Comparison of ENCODE assay signal across 9 cellular contexts in the genomic region with DNA sequence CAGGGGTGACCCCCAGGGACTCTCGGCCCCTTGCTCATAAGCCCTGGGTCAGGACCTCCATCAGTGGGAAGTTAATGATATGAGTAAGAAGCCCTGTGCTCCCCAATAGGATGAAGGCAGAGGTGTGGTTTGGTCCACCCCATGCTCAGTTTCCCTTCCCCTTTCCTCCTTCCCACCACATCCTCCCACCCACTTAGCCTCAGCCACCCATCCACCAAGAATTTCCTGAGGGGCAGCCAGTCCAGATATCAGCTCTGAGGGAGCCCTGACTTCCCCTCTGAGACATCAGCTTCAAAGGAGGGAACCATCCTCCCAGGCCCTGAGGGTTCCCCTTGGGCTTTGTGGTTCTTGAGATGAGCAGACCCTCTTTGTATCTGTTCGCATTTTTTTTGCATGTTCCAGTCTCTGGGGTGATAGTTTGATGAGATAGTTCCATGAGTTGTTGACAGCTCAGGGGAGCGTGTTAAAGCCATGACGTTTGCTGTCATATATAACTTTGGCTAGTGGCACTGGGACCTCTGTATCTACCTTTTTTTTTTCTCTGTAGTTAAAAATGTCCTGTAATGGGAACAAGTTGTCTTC.
DNase-seq lines count a peak whose midpoint lies in the region; ATAC-seq and TF ChIP-seq lines count a peak whose summit lies in the region.
"Had no signal": no experiment of that assay in that cellular context is flagged by ENCODE, and none has a peak within 500 bp of the region (broad histone marks: within the 10 kb centered on the region; RNA-seq: fewer than 3 reads in every experiment).

No MANE protein-coding gene starts in this region.

- peaks cover 41 to 57% (median 44%) of the 10 kb centered on the region in 3 donors for H3K4me1 Mint-ChIP-seq in CD8-positive, alpha-beta memory T cell
- peaks cover 3% of the 10 kb centered on the region; the same call in 1 of the 2 replicates for H3K4me1 Mint-ChIP-seq in WTC11

- peaks cover 0 to 2% of the 10 kb centered on the region in 2 donors for H3K27me3 Mint-ChIP-seq in CD8-positive, alpha-beta memory T cell
- H3K27me3 Mint-ChIP-seq in WTC11 (ENCODE audit: low read depth): no peaks in the 10 kb centered on the region

- H3K27ac ChIP-seq in CD8-positive, alpha-beta memory T cell (ENCODE audit: low read depth, low read length): no peak overlapping the region
- no peak overlapping the region for H3K27ac ChIP-seq in mammary epithelial cell (ENCODE audit: insufficient read depth, low read depth, low read length)

- CTCF ChIA-PET in CD8-positive, alpha-beta memory T cell (lab: Charles Lee): interaction anchor here (0.9 to 1.3 kb wide), 2 partner anchors 16 to 26 kb away, joined by 3 read pairs; no protein-coding TSS in a partner anchor
- CTCF ChIA-PET in WTC11 (lab: Charles Lee) (interaction anchor here (0.6 to 1.4 kb wide), 3 partner anchors 9 to 64 kb away, joined by 3 to 10 read pairs (median 4); no protein-coding TSS in a partner anchor), mammary epithelial cell (lab: Charles Lee; ENCODE audit: low non-redundant PET) (no interaction called here)

- no peak overlapping the region for H3K4me3 ChIP-seq in CD8-positive, alpha-beta memory T cell (ENCODE audit: low read length)
- H3K4me3 ChIP-seq in mammary epithelial cell (replicated peaks in 1 of 3; ENCODE audit: insufficient read depth in 1 of 3, low read depth in 2 of 3, low read length in 3 of 3): no peak overlapping the region
- H3K4me3 ChIP-seq: adrenal gland had no signal

- no TSS peak for BruUV-seq in mammary epithelial cell (replicated peaks; lab: Mats Ljungman, UMichigan)

- peaks cover 35% of the 10 kb centered on the region for H3K4me1 ChIP-seq in CD8-positive, alpha-beta memory T cell (ENCODE audit: insufficient read depth, low read length)
- no peaks in the 10 kb centered on the region for H3K4me1 ChIP-seq in mammary epithelial cell (ENCODE audit: insufficient read depth, low read length)
- H3K4me1 ChIP-seq: adrenal gland had no signal

- DNase-seq in CD8-positive, alpha-beta memory T cell: peak in 2 of 5 donors; percentile 20 to 31
- DNase-seq in activated CD8-positive, alpha-beta memory T cell treated with anti-CD3 and anti-CD28 coated beads, Interleukin-2, amount 50 U/mL, for 48 hours: peak; percentile 84
- peak; percentile 48 for DNase-seq in stimulated activated CD8-positive, alpha-beta memory T cell treated with anti-CD3 and anti-CD28 coated beads, Interleukin-12 subunit alpha, Interleukin-12 subunit beta, amount 100 ng/mL, for 24 hours (ENCODE audit: extremely low read depth)
- no peak for DNase-seq in WTC11 (ENCODE audit: low spot score)
- DNase-seq in T-helper 9 cell: no peak
- no peak for DNase-seq in mammary epithelial cell

- H3K9me3 Mint-ChIP-seq in CD8-positive, alpha-beta memory T cell: no peaks in the 10 kb centered on the region
- no peaks in the 10 kb centered on the region for H3K9me3 Mint-ChIP-seq in WTC11

- H3K9me3 ChIP-seq in CD8-positive, alpha-beta memory T cell (ENCODE audit: low read length): no peaks in the 10 kb centered on the region
- no peaks in the 10 kb centered on the region for H3K9me3 ChIP-seq in mammary epithelial cell (replicated peaks; ENCODE audit: insufficient read depth, low read length)
- H3K9me3 ChIP-seq: adrenal gland had no signal

- H2AFZ ChIP-seq in mammary epithelial cell (ENCODE audit: low read depth, low read length): no peak overlapping the region

- TF ChIP-seq CTCF in WTC11 (IDR thresholded peaks at IDR 0.05) (no peak), mammary epithelial cell (conservative IDR thresholded peaks at IDR 0.05 in 1 of 2, IDR thresholded peaks at IDR 0.05 in 1 of 2; ENCODE audit: extremely low read depth in 1 of 2, insufficient read depth in 1 of 2, low read depth in 1 of 2, low read length in 2 of 2) (no peak)

- no peak overlapping the region for H3K9ac ChIP-seq in mammary epithelial cell (ENCODE audit: insufficient read depth, low read length)

- WGBS in mammary epithelial cell (ENCODE audit: low coverage, missing lambda C conversion rate): 75% methylated on average over 3 of the region's 4 CpGs

- H3K4me2 ChIP-seq in mammary epithelial cell (ENCODE audit: insufficient read depth, low read depth, low read length): no peak overlapping the region

- H3K36me3 ChIP-seq in CD8-positive, alpha-beta memory T cell (ENCODE audit: insufficient read depth, low read length): peaks cover 45% of the 10 kb centered on the region
- H3K36me3 ChIP-seq in mammary epithelial cell (ENCODE audit: insufficient read depth, low read length): no peaks in the 10 kb centered on the region

- no peaks in the 10 kb centered on the region for H3K27me3 ChIP-seq in CD8-positive, alpha-beta memory T cell (ENCODE audit: insufficient read depth, low read length, poor library complexity, severe bottlenecking)
- no peaks in the 10 kb centered on the region for H3K27me3 ChIP-seq in mammary epithelial cell (ENCODE audit: insufficient read depth, low read length)
- H3K27me3 ChIP-seq: adrenal gland had no signal

- in situ Hi-C loops in mammary epithelial cell (cut with MboI; ENCODE audit: low sequenced_read_pairs in 2 of 2): no loop called here

- peaks cover 6 to 87% (median 20%) of the 10 kb centered on the region in 3 donors for H3K36me3 Mint-ChIP-seq in CD8-positive, alpha-beta memory T cell
- H3K36me3 Mint-ChIP-seq in WTC11: no peaks in the 10 kb centered on the region

- dilution Hi-C loops in mammary epithelial cell (cut with HindIII; ENCODE audit: low sequenced_read_pairs): no loop called here

- H3K4me3 Mint-ChIP-seq in CD8-positive, alpha-beta memory T cell: peak overlapping the region in 1 of 7 donors; percentile 68
- H3K4me3 Mint-ChIP-seq in WTC11: no peak overlapping the region

- intact Hi-C loops in mammary epithelial cell (cut with micrococcal nuclease): no loop called here

- H4K20me1 ChIP-seq in mammary epithelial cell (ENCODE audit: insufficient read depth, low read length): no peaks in the 10 kb centered on the region

- peak; percentile 73 for ATAC-seq in GM19328 (IDR thresholded peaks at IDR 0.05; ENCODE audit: unreplicated experiment)
- peak; percentile 67 for ATAC-seq in HG03196 (IDR thresholded peaks at IDR 0.05; ENCODE audit: unreplicated experiment)
- no peak for ATAC-seq in WTC11

- H3K79me2 ChIP-seq in mammary epithelial cell (ENCODE audit: insufficient read depth, low read length): no peaks in the 10 kb centered on the region

- peak overlapping the region; percentile 48 to 92 (median 76) for H3K27ac Mint-ChIP-seq in CD8-positive, alpha-beta memory T cell
- no peak overlapping the region for H3K27ac Mint-ChIP-seq in WTC11

- POLR2A ChIA-PET in CD8-positive, alpha-beta memory T cell (lab: Charles Lee): no interaction called here
- POLR2A ChIA-PET in WTC11 (lab: Charles Lee): interaction anchor here (1.4 kb wide), 1 partner anchor 13 kb away, joined by 3 read pairs; no protein-coding TSS in a partner anchor

TF ChIP-seq in WTC11, 78 proteins besides CTCF, POLR2A, EP300 and RAD21:
- no peak for TF ChIP-seq OVOL2 (CRISPR knock-in tag; IDR thresholded peaks at IDR 0.05; ENCODE audit: borderline replicate concordance)
- TF ChIP-seq, protein P1, sequence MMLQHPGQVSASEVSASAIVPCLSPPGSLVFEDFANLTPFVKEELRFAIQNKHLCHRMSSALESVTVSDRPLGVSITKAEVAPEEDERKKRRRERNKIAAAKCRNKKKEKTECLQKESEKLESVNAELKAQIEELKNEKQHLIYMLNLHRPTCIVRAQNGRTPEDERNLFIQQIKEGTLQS (CRISPR knock-in tag; conservative IDR thresholded peaks at IDR 0.05): no peak
- no peak for TF ChIP-seq FOXK1 (CRISPR knock-in tag; IDR thresholded peaks at IDR 0.05)
TF ChIP-seq in WTC11: peak in this region for 0.

Comparison
In these comparisons a context has a peak if more than half of its experiments do, and no peak if none do; other contexts are left out.
1. DNase-seq: peak in activated CD8-positive, alpha-beta memory T cell treated with anti-CD3 and anti-CD28 coated beads, Interleukin-2, amount 50 U/mL, for 48 hours (single experiment) and stimulated activated CD8-positive, alpha-beta memory T cell treated with anti-CD3 and anti-CD28 coated beads, Interleukin-12 subunit alpha, Interleukin-12 subunit beta, amount 100 ng/mL, for 24 hours (single experiment); none in WTC11 (single experiment), T-helper 9 cell (single experiment) and mammary epithelial cell (single experiment).